Comparison of ENCODE assay signal across 1 cellular context in the genomic region with DNA sequence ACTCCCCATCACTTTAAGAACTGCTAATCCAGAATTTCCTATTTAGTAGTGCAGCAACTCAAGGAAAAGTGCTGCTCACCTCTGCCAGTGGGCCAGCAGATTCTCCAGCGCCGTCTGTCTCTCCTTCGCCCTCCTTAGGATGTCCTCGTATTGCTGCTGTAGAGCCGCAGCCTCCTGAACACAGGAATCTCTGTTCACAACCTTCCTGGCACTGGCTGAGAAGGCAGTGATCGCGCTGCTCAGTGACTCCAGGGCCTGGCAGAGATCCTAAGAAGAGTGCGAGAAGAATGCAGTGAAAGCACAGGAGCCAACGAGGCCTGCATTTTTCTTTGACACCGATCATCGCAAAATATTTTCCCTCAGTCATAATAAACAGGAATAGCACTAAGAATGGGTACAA.
TF ChIP-seq lines count a peak whose summit lies in the region.

No MANE protein-coding gene starts in this region.

TF ChIP-seq in IMR-90, 13 proteins besides CTCF, POLR2A, EP300 and RAD21 (continued from another document):
- TF ChIP-seq, protein P1, sequence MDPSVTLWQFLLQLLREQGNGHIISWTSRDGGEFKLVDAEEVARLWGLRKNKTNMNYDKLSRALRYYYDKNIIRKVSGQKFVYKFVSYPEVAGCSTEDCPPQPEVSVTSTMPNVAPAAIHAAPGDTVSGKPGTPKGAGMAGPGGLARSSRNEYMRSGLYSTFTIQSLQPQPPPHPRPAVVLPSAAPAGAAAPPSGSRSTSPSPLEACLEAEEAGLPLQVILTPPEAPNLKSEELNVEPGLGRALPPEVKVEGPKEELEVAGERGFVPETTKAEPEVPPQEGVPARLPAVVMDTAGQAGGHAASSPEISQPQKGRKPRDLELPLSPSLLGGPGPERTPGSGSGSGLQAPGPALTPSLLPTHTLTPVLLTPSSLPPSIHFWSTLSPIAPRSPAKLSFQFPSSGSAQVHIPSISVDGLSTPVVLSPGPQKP (IDR thresholded peaks at IDR 0.05; ENCODE audit: borderline replicate concordance, low read depth, low read length), result no peak
- no peak for TF ChIP-seq MXI1 (IDR thresholded peaks at IDR 0.05; ENCODE audit: borderline replicate concordance, low read depth, low read length)
TF ChIP-seq in IMR-90: peak in this region for 0.
